20 cellular contexts compared by ENCODE assay signal in the genomic region with DNA sequence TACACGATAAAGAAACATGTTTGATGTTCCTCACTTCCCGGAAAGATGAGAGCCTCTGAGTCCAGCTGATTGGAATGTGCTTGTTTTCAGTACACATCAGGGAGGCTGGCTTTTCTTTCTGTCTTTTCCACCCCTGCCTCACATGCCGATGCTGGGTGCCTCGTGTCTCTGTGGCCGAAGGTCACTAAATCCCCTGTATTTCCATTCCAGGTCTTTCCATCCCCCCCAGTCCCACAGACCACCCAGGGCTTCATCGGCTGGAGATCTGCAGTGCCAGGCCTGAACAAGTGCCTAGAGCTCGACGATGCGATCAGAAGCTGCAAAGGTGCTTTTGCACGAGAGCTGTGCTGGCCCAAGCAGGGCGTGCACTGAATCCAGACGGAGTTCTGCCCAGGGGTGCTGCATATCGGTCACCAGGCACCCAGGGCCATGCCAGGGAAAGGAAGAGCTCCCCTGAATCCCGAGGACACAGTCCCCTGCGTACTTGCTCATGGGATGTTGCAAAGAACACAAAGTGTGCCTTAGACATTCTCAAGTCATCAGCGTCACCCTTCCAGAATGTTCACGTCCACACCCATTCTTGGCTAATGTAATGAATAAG.
A peak's percentile ranks its signal among the peaks of the same experiment; 100 is the strongest.
DNase-seq lines count a peak whose midpoint lies in the region; ATAC-seq and TF ChIP-seq lines count a peak whose summit lies in the region.
"Had no signal": no experiment of that assay in that cellular context is flagged by ENCODE, and none has a peak within 500 bp of the region (broad histone marks: within the 10 kb centered on the region; RNA-seq: fewer than 3 reads in every experiment).

No MANE protein-coding gene starts in this region.

- no peaks in the 10 kb centered on the region for H3K36me3 Mint-ChIP-seq in GM23338 (ENCODE audit: low read depth)
- H3K36me3 Mint-ChIP-seq in activated CD4-positive, alpha-beta T cell treated with anti-CD3 and anti-CD28 coated beads, Interleukin-2, amount 10 ng/mL, durations not matched to agents 24 days and 14 days (ENCODE audit: low read depth): no peaks in the 10 kb centered on the region
- H3K36me3 Mint-ChIP-seq: CD14-positive monocyte, natural killer cell, T-cell had no signal

- H3K9me2 ChIP-seq in GM23338 (ENCODE audit: insufficient read depth): no peaks in the 10 kb centered on the region

- TF ChIP-seq EP300 in suprapubic skin (IDR thresholded peaks at IDR 0.05): no peak

- H3K4me3 ChIP-seq in GM23338 (no peak overlapping the region), suprapubic skin (no peak overlapping the region)
- H3K4me3 ChIP-seq: esophagus squamous epithelium, lung had no signal

- H3K27ac ChIP-seq in GM23338 (ENCODE audit: low read depth) (no peak overlapping the region), suprapubic skin (peak overlapping the region; percentile 89)
- H3K27ac ChIP-seq: WERI-Rb-1 had no signal

- H3F3A ChIP-seq in GM23338 (replicated peaks; ENCODE audit: low read depth): no peaks in the 10 kb centered on the region

- intact Hi-C loops in activated CD4-positive, alpha-beta T cell treated with anti-CD3 and anti-CD28 coated beads, Interleukin-2, amount 10 ng/mL, durations not matched to agents 24 days and 14 days (cut with micrococcal nuclease): no loop called here

- no peaks in the 10 kb centered on the region for H4K20me1 ChIP-seq in GM23338 (replicated peaks; ENCODE audit: insufficient read depth)

- H3K27me3 ChIP-seq in GM23338 (ENCODE audit: insufficient read depth): no peaks in the 10 kb centered on the region
- H3K27me3 ChIP-seq in suprapubic skin: no peaks in the 10 kb centered on the region

- H3K4me1 Mint-ChIP-seq in GM23338: no peaks in the 10 kb centered on the region
- no peaks in the 10 kb centered on the region for H3K4me1 Mint-ChIP-seq in activated CD4-positive, alpha-beta T cell treated with anti-CD3 and anti-CD28 coated beads, Interleukin-2, amount 10 ng/mL, durations not matched to agents 24 days and 14 days
- H3K4me1 Mint-ChIP-seq: CD14-positive monocyte, natural killer cell, T-cell had no signal

- no peaks in the 10 kb centered on the region for H3K79me2 ChIP-seq in GM23338 (replicated peaks; ENCODE audit: insufficient read depth)

- H3K27ac Mint-ChIP-seq in GM23338: no peak overlapping the region
- H3K27ac Mint-ChIP-seq in activated CD4-positive, alpha-beta T cell treated with anti-CD3 and anti-CD28 coated beads, Interleukin-2, amount 10 ng/mL, durations not matched to agents 24 days and 14 days: no peak overlapping the region
- H3K27ac Mint-ChIP-seq: activated T-helper 2 cell treated with anti-CD3 and anti-CD28 coated beads, Interferon-gamma antibody, Interleukin-2, Interleukin-4, amounts not matched to agents 10 μg/mL and 5 μg/mL and 100 μg/mL, durations not matched to agents 14 hours and 24 hours and 36 hours; CD14-positive monocyte; dendritic cell treated with granulocyte-macrophage colony-stimulating factor and Interleukin-4, amounts not matched to agents 40 ng/mL and 50 ng/mL, for 4 days; natural killer cell; T-cell had no signal

- no peak for DNase-seq in GM23338 (ENCODE audit: low spot score)
- peak; percentile 42 for DNase-seq in astrocyte of the hippocampus (ENCODE audit: low read depth, low spot score)
- peak; percentile 37 for DNase-seq in kidney tubule cell (ENCODE audit: low spot score)
- DNase-seq in suprapubic skin (ENCODE audit: low spot score in 2 of 2): peak in 1 of 2 donors; percentile 86
- DNase-seq in activated CD4-positive, alpha-beta T cell treated with anti-CD3 and anti-CD28 coated beads, Interleukin-2, amount 10 ng/mL, durations not matched to agents 24 days and 14 days: no peak
- no peak for DNase-seq in NCI-H2171 (lab: John Stamatoyannopoulos, UW)
- no peak for DNase-seq in GM20000 (ENCODE audit: low spot score)
- DNase-seq: activated CD8-positive, alpha-beta memory T cell treated with anti-CD3 and anti-CD28 coated beads for 24 hours; anterior cingulate cortex; esophagus squamous epithelium; GOT3; natural killer cell; NCI-H774; T-cell; WERI-Rb-1 had no signal

- no peaks in the 10 kb centered on the region for H3K36me3 ChIP-seq in GM23338 (ENCODE audit: insufficient read depth)
- no peaks in the 10 kb centered on the region for H3K36me3 ChIP-seq in suprapubic skin
- H3K36me3 ChIP-seq: esophagus squamous epithelium, WERI-Rb-1 had no signal

- WGBS in suprapubic skin: 59% methylated on average over 14 of the region's 17 CpGs

- H3K9me3 ChIP-seq in suprapubic skin: no peaks in the 10 kb centered on the region
- H3K9me3 ChIP-seq: esophagus squamous epithelium had no signal

- no peak for TF ChIP-seq POLR2A in suprapubic skin (IDR thresholded peaks at IDR 0.05)

- H3K27me3 Mint-ChIP-seq in GM23338 (ENCODE audit: insufficient read depth, low read depth, poor library complexity): peaks cover 5% of the 10 kb centered on the region
- no peaks in the 10 kb centered on the region for H3K27me3 Mint-ChIP-seq in activated CD4-positive, alpha-beta T cell treated with anti-CD3 and anti-CD28 coated beads, Interleukin-2, amount 10 ng/mL, durations not matched to agents 24 days and 14 days

- no peak overlapping the region for H3K4me3 Mint-ChIP-seq in GM23338
- no peak overlapping the region for H3K4me3 Mint-ChIP-seq in activated CD4-positive, alpha-beta T cell treated with anti-CD3 and anti-CD28 coated beads, Interleukin-2, amount 10 ng/mL, durations not matched to agents 24 days and 14 days
- H3K4me3 Mint-ChIP-seq: CD14-positive monocyte; dendritic cell treated with granulocyte-macrophage colony-stimulating factor and Interleukin-4, amounts not matched to agents 40 ng/mL and 50 ng/mL, for 4 days; natural killer cell; T-cell had no signal

- H3K9me3 Mint-ChIP-seq in GM23338: no peaks in the 10 kb centered on the region
- no peaks in the 10 kb centered on the region for H3K9me3 Mint-ChIP-seq in activated CD4-positive, alpha-beta T cell treated with anti-CD3 and anti-CD28 coated beads, Interleukin-2, amount 10 ng/mL, durations not matched to agents 24 days and 14 days
- H3K9me3 Mint-ChIP-seq: activated T-helper 2 cell treated with anti-CD3 and anti-CD28 coated beads, Interferon-gamma antibody, Interleukin-2, Interleukin-4, amounts not matched to agents 10 μg/mL and 5 μg/mL and 100 μg/mL, durations not matched to agents 14 hours and 24 hours and 36 hours; CD14-positive monocyte; dendritic cell treated with granulocyte-macrophage colony-stimulating factor and Interleukin-4, amounts not matched to agents 40 ng/mL and 50 ng/mL, for 4 days; natural killer cell; T-cell had no signal

- ATAC-seq in GM23338: no peak
- ATAC-seq: natural killer cell, Panc1, T-cell had no signal

- no peak overlapping the region for H3K4me2 ChIP-seq in GM23338

- peak overlapping the region; percentile 28; the same call in 1 of the 2 replicates for H2AFZ ChIP-seq in GM23338

- H3K4me1 ChIP-seq in GM23338 (ENCODE audit: insufficient read depth) (no peaks in the 10 kb centered on the region), suprapubic skin (peaks cover 21% of the 10 kb centered on the region)
- H3K4me1 ChIP-seq: esophagus squamous epithelium had no signal

- TF ChIP-seq CTCF in GM23338 (conservative IDR thresholded peaks at IDR 0.05; ENCODE audit: low read depth in 2 of 2) (no peak), suprapubic skin (IDR thresholded peaks at IDR 0.05) (no peak), GM20000 (IDR thresholded peaks at IDR 0.05; ENCODE audit: extremely low read depth, missing control alignments) (no peak)

TF ChIP-seq in GM23338, 12 proteins besides CTCF, POLR2A, EP300 and RAD21:
- TF ChIP-seq STAT1 (IDR thresholded peaks at IDR 0.05; ENCODE audit: unreplicated experiment) (no peak), JUNB (IDR thresholded peaks at IDR 0.05; ENCODE audit: unreplicated experiment) (no peak), POLR2AphosphoS5 (IDR thresholded peaks at IDR 0.05; ENCODE audit: low read depth) (no peak)

Comparison
In these comparisons a context has a peak if more than half of its experiments do, and no peak if none do; other contexts are left out.
1. DNase-seq: peak in astrocyte of the hippocampus (single experiment) and kidney tubule cell (single experiment); none in GM23338 (single experiment), activated CD4-positive, alpha-beta T cell treated with anti-CD3 and anti-CD28 coated beads, Interleukin-2, amount 10 ng/mL, durations not matched to agents 24 days and 14 days (single experiment), NCI-H2171 (single experiment) and GM20000 (single experiment).